ENCODE assay signal across 26 cellular contexts in genomic region chrX:19462879-19463278, GRCh38. TPM values are rescaled to one million over a fixed set of nuclear protein-coding genes. Genes with fewer than 3 reads are reported as not detected.
"Had no signal": no experiment of that assay in that cellular context is flagged by ENCODE, and none has a peak within 500 bp of the region (broad histone marks: within the 10 kb centered on the region; RNA-seq: fewer than 3 reads in every experiment).

No MANE protein-coding gene starts in this region.

- ATAC-seq: activated naive CD8-positive, alpha-beta T cell treated with anti-CD3 and anti-CD28 coated beads, Interleukin-2, amount 50 U/mL, for 24 hours; activated T-cell treated with anti-CD3 and anti-CD28 coated beads, Interleukin-2, amount 50 U/mL, for 4 hours; activated T-helper 17 cell treated with anti-CD3 and anti-CD28 coated beads, Interleukin-2, amount 50 U/mL, for 72 hours; body of pancreas; effector memory CD8-positive, alpha-beta T cell; foreskin keratinocyte; gastrocnemius medialis; heart left ventricle; WTC11 had no signal

- DNase-seq: activated CD4-positive, alpha-beta memory T cell treated with anti-CD3 and anti-CD28 coated beads, Interleukin-2, amount 10 ng/mL, durations not matched to agents 7 days and 5 days; activated CD4-positive, alpha-beta T cell treated with anti-CD3 and anti-CD28 coated beads for 1 hour; activated CD4-positive, alpha-beta T cell treated with anti-CD3 and anti-CD28 coated beads for 4 hours; activated CD4-positive, alpha-beta T cell treated with anti-CD3 and anti-CD28 coated beads, Interleukin-2, amount 10 ng/mL, durations not matched to agents 7 days and 5 days; activated CD4-positive, alpha-beta T cell treated with anti-CD3 and anti-CD28 coated beads, Interleukin-2, amount 50 U/mL, for 4 hours; activated CD8-positive, alpha-beta memory T cell treated with anti-CD3 and anti-CD28 coated beads, Interleukin-2, amount 50 U/mL, for 48 hours; activated effector memory CD4-positive, alpha-beta T cell treated with Interleukin-2 at 50 U/mL for 16 hours; activated naive CD4-positive, alpha-beta T cell treated with anti-CD3 and anti-CD28 coated beads for 36 hours; activated naive CD8-positive, alpha-beta T cell treated with anti-CD3 and anti-CD28 coated beads for 36 hours; activated naive CD8-positive, alpha-beta T cell treated with anti-CD3 and anti-CD28 coated beads, Interleukin-2, amount 50 U/mL, for 24 hours; activated T-cell treated with anti-CD3 and anti-CD28 coated beads, Interleukin-2, amount 50 U/mL, for 4 hours; adrenal gland; aorta; body of pancreas; cortex of kidney; dermis blood vessel endothelial cell; effector CD4-positive, alpha-beta T cell; effector memory CD8-positive, alpha-beta T cell; erythroblast; foreskin keratinocyte; gastrocnemius medialis; glutamatergic neuron; heart left ventricle; T-helper 2 cell had no signal

RNA-seq across cellular contexts. Expression of gene MAP3K15, which starts 52.4 kb away (rescaled TPM):
- total RNA-seq: gastrocnemius medialis had no signal
